17 cellular contexts compared by ENCODE assay signal in genomic region chr18:22238036-22238435, GRCh38.
"Had no signal": no experiment of that assay in that cellular context is flagged by ENCODE, and none has a peak within 500 bp of the region (broad histone marks: within the 10 kb centered on the region; RNA-seq: fewer than 3 reads in every experiment).

No MANE protein-coding gene starts in this region.

- H3K27me3 Mint-ChIP-seq: activated naive CD8-positive, alpha-beta T cell treated with anti-CD3 and anti-CD28 coated beads, Interleukin-2, amount 50 U/mL, for 24 hours; activated T-cell treated with anti-CD3 and anti-CD28 coated beads, Interleukin-2, amount 50 U/mL, for 24 hours had no signal

- H3K4me3 Mint-ChIP-seq: activated naive CD8-positive, alpha-beta T cell treated with anti-CD3 and anti-CD28 coated beads, Interleukin-2, amount 50 U/mL, for 24 hours; activated T-cell treated with anti-CD3 and anti-CD28 coated beads, Interleukin-2, amount 50 U/mL, for 24 hours; WTC11 had no signal

- H3K36me3 ChIP-seq: cardiac muscle cell, colonic mucosa, gastroesophageal sphincter, SJSA1, upper lobe of left lung had no signal

- H3K27ac Mint-ChIP-seq: activated naive CD8-positive, alpha-beta T cell treated with anti-CD3 and anti-CD28 coated beads, Interleukin-2, amount 50 U/mL, for 24 hours; activated T-cell treated with anti-CD3 and anti-CD28 coated beads, Interleukin-2, amount 50 U/mL, for 24 hours; WTC11 had no signal

- ATAC-seq: activated naive CD8-positive, alpha-beta T cell treated with anti-CD3 and anti-CD28 coated beads, Interleukin-2, amount 50 U/mL, for 24 hours; gastroesophageal sphincter; left ventricle myocardium superior; WTC11 had no signal

- H3K27ac ChIP-seq: cardiac muscle cell, colonic mucosa, gastroesophageal sphincter, SJSA1, upper lobe of left lung had no signal

- H3K9me3 ChIP-seq: colonic mucosa, gastroesophageal sphincter, SJSA1, upper lobe of left lung had no signal

- H3K9me3 Mint-ChIP-seq: activated naive CD8-positive, alpha-beta T cell treated with anti-CD3 and anti-CD28 coated beads, Interleukin-2, amount 50 U/mL, for 24 hours; activated T-cell treated with anti-CD3 and anti-CD28 coated beads, Interleukin-2, amount 50 U/mL, for 24 hours had no signal

- DNase-seq: activated CD4-positive, alpha-beta T cell treated with anti-CD3 and anti-CD28 coated beads for 48 hours; activated effector memory CD4-positive, alpha-beta T cell treated with anti-CD3 and anti-CD28 coated beads, Interleukin-2, amount 50 U/mL, for 16 hours; activated naive CD8-positive, alpha-beta T cell treated with anti-CD3 and anti-CD28 coated beads, Interleukin-2, amount 50 U/mL, for 24 hours; activated T-cell treated with anti-CD3 and anti-CD28 coated beads, Interleukin-2, amount 50 U/mL, for 24 hours; colonic mucosa; effector CD4-positive, alpha-beta T cell; kidney; left ventricle myocardium superior; retina; stimulated activated CD4-positive, alpha-beta T cell treated with anti-CD3 and anti-CD28 coated beads, Interleukin-15, amount 100 ng/mL, for 24 hours; stimulated activated naive CD4-positive, alpha-beta T cell treated with Interleukin-2 at 50 U/mL for 16 hours; T-helper 9 cell; upper lobe of left lung had no signal

- H3K36me3 Mint-ChIP-seq: WTC11 had no signal

- H3K4me1 ChIP-seq: gastroesophageal sphincter, SJSA1, upper lobe of left lung had no signal

- H3K4me3 ChIP-seq: cardiac muscle cell, colonic mucosa, gastroesophageal sphincter, SJSA1, upper lobe of left lung had no signal
